Comparison of ENCODE assay signal across 18 cellular contexts in genomic region chr3:39910828-39911464, GRCh38.
A peak's percentile ranks its signal among the peaks of the same experiment; 100 is the strongest.
DNase-seq lines count a peak whose midpoint lies in the region; ATAC-seq and TF ChIP-seq lines count a peak whose summit lies in the region.
"Had no signal": no experiment of that assay in that cellular context is flagged by ENCODE, and none has a peak within 500 bp of the region (broad histone marks: within the 10 kb centered on the region; RNA-seq: fewer than 3 reads in every experiment).

No MANE protein-coding gene starts in this region.

- no peak overlapping the region for H3K27ac ChIP-seq in neural progenitor cell
- H3K27ac ChIP-seq in brain microvascular endothelial cell: no peak overlapping the region
- H3K27ac ChIP-seq: BLaER1 treated with 17β-estradiol and CSF1 and Interleukin-3, amounts not matched to agents 10 nM and 100 nM; gastrocnemius medialis had no signal

- H3K27ac Mint-ChIP-seq in neural progenitor cell: no peak overlapping the region
- H3K27ac Mint-ChIP-seq: activated naive CD8-positive, alpha-beta T cell treated with anti-CD3 and anti-CD28 coated beads, Interleukin-2, amount 50 U/mL, for 24 hours; activated T-cell treated with anti-CD3 and anti-CD28 coated beads, Interleukin-2, amount 50 U/mL, for 24 hours; T-helper 17 cell had no signal

- no peaks in the 10 kb centered on the region for H3K9me3 Mint-ChIP-seq in neural progenitor cell
- H3K9me3 Mint-ChIP-seq: activated naive CD8-positive, alpha-beta T cell treated with anti-CD3 and anti-CD28 coated beads, Interleukin-2, amount 50 U/mL, for 24 hours; activated T-cell treated with anti-CD3 and anti-CD28 coated beads, Interleukin-2, amount 50 U/mL, for 24 hours had no signal

- ATAC-seq in HG02938 (IDR thresholded peaks at IDR 0.05; ENCODE audit: unreplicated experiment) (no peak), HG02610 (IDR thresholded peaks at IDR 0.05; ENCODE audit: unreplicated experiment) (no peak)
- ATAC-seq: activated naive CD8-positive, alpha-beta T cell treated with anti-CD3 and anti-CD28 coated beads, Interleukin-2, amount 50 U/mL, for 24 hours; gastrocnemius medialis; T-helper 17 cell had no signal

- H3K27me3 ChIP-seq in neural progenitor cell (no peaks in the 10 kb centered on the region), brain microvascular endothelial cell (replicated peaks) (no peaks in the 10 kb centered on the region)
- H3K27me3 ChIP-seq: BLaER1 treated with 17β-estradiol and CSF1 and Interleukin-3, amounts not matched to agents 10 nM and 100 nM; gastrocnemius medialis had no signal

- no peaks in the 10 kb centered on the region for H3F3A ChIP-seq in neural progenitor cell (ENCODE audit: low read depth)

- H3K36me3 ChIP-seq in neural progenitor cell (no peaks in the 10 kb centered on the region), brain microvascular endothelial cell (replicated peaks) (no peaks in the 10 kb centered on the region)
- H3K36me3 ChIP-seq: BLaER1 treated with 17β-estradiol and CSF1 and Interleukin-3, amounts not matched to agents 10 nM and 100 nM; gastrocnemius medialis had no signal

- H3K4me3 Mint-ChIP-seq in neural progenitor cell: no peak overlapping the region
- H3K4me3 Mint-ChIP-seq: activated naive CD8-positive, alpha-beta T cell treated with anti-CD3 and anti-CD28 coated beads, Interleukin-2, amount 50 U/mL, for 24 hours; activated T-cell treated with anti-CD3 and anti-CD28 coated beads, Interleukin-2, amount 50 U/mL, for 24 hours; T-helper 17 cell had no signal

- no peak overlapping the region for H3K4me2 ChIP-seq in neural progenitor cell
- H3K4me2 ChIP-seq: BLaER1 treated with 17β-estradiol and CSF1 and Interleukin-3, amounts not matched to agents 10 nM and 100 nM had no signal

- H3K79me2 ChIP-seq in neural progenitor cell (ENCODE audit: low read depth): no peaks in the 10 kb centered on the region

- DNase-seq in EL (peak; percentile 82), SW480 (ENCODE audit: low spot score) (peak; percentile 88), epithelial cell of proximal tubule (ENCODE audit: low read depth) (peak; percentile 54), neural progenitor cell (ENCODE audit: low spot score) (no peak), brain microvascular endothelial cell (no peak), NCI-H82 treated with DMSO at 0.1 percent for 48 hours (lab: John Stamatoyannopoulos, UW; ENCODE audit: unreplicated experiment) (no peak)
- DNase-seq: activated CD4-positive, alpha-beta T cell treated with anti-CD3 and anti-CD28 coated beads for 4 hours; activated naive CD8-positive, alpha-beta T cell treated with anti-CD3 and anti-CD28 coated beads, Interleukin-2, amount 50 U/mL, for 24 hours; activated T-cell treated with anti-CD3 and anti-CD28 coated beads, Interleukin-2, amount 50 U/mL, for 24 hours; gastrocnemius medialis; KG1; NCI-H1930; NCI-H526 treated with DMSO at 0.1 percent for 48 hours; RPMI8226; T-helper 17 cell had no signal

- H2AFZ ChIP-seq in neural progenitor cell (replicated peaks): peak overlapping the region; percentile 72

- no peaks in the 10 kb centered on the region for H3K36me3 Mint-ChIP-seq in neural progenitor cell

- no peak overlapping the region for H3K9ac ChIP-seq in neural progenitor cell
- H3K9ac ChIP-seq: BLaER1 treated with 17β-estradiol and CSF1 and Interleukin-3, amounts not matched to agents 10 nM and 100 nM had no signal

- no peak for TF ChIP-seq CTCF in epithelial cell of proximal tubule (conservative IDR thresholded peaks at IDR 0.05; ENCODE audit: low read depth, low read length)
- TF ChIP-seq CTCF in neural progenitor cell (IDR thresholded peaks at IDR 0.05): no peak
- TF ChIP-seq CTCF in brain microvascular endothelial cell (IDR thresholded peaks at IDR 0.05; ENCODE audit: low read depth, low read length, missing control alignments): no peak

- H3K9me3 ChIP-seq in neural progenitor cell (ENCODE audit: low read depth): no peaks in the 10 kb centered on the region
- H3K9me3 ChIP-seq: BLaER1 treated with 17β-estradiol and CSF1 and Interleukin-3, amounts not matched to agents 10 nM and 100 nM; gastrocnemius medialis had no signal

- no peaks in the 10 kb centered on the region for H3K4me1 ChIP-seq in neural progenitor cell
- H3K4me1 ChIP-seq: gastrocnemius medialis had no signal

- no peaks in the 10 kb centered on the region for H4K20me1 ChIP-seq in neural progenitor cell (ENCODE audit: low read depth)
- H4K20me1 ChIP-seq: BLaER1 treated with 17β-estradiol and CSF1 and Interleukin-3, amounts not matched to agents 10 nM and 100 nM had no signal

- in situ Hi-C loops in brain microvascular endothelial cell (cut with HindIII; ENCODE audit: low pct_ligation_motif_present, low sequenced_read_pairs): no loop called here

- H3K4me3 ChIP-seq in epithelial cell of proximal tubule (ENCODE audit: low read depth, low read length) (no peak overlapping the region), neural progenitor cell (no peak overlapping the region), brain microvascular endothelial cell (ENCODE audit: low read depth, low read length) (no peak overlapping the region)
- H3K4me3 ChIP-seq: BLaER1 treated with 17β-estradiol and CSF1 and Interleukin-3, amounts not matched to agents 10 nM and 100 nM; gastrocnemius medialis had no signal

- peaks cover 9% of the 10 kb centered on the region for H3K4me1 Mint-ChIP-seq in neural progenitor cell
- H3K4me1 Mint-ChIP-seq: activated naive CD8-positive, alpha-beta T cell treated with anti-CD3 and anti-CD28 coated beads, Interleukin-2, amount 50 U/mL, for 24 hours; T-helper 17 cell had no signal

- H3K27me3 Mint-ChIP-seq in neural progenitor cell (ENCODE audit: insufficient read depth, low read depth): peaks cover 5% of the 10 kb centered on the region
- H3K27me3 Mint-ChIP-seq: activated T-cell treated with anti-CD3 and anti-CD28 coated beads, Interleukin-2, amount 50 U/mL, for 24 hours; T-helper 17 cell had no signal

Comparison
In these comparisons a context has a peak if more than half of its experiments do, and no peak if none do; other contexts are left out.
1. DNase-seq: peak in EL (single experiment), SW480 (single experiment) and epithelial cell of proximal tubule (single experiment); none in neural progenitor cell (single experiment), brain microvascular endothelial cell (single experiment) and NCI-H82 treated with DMSO at 0.1 percent for 48 hours (single experiment).